8 cellular contexts compared by ENCODE assay signal in the genomic region with DNA sequence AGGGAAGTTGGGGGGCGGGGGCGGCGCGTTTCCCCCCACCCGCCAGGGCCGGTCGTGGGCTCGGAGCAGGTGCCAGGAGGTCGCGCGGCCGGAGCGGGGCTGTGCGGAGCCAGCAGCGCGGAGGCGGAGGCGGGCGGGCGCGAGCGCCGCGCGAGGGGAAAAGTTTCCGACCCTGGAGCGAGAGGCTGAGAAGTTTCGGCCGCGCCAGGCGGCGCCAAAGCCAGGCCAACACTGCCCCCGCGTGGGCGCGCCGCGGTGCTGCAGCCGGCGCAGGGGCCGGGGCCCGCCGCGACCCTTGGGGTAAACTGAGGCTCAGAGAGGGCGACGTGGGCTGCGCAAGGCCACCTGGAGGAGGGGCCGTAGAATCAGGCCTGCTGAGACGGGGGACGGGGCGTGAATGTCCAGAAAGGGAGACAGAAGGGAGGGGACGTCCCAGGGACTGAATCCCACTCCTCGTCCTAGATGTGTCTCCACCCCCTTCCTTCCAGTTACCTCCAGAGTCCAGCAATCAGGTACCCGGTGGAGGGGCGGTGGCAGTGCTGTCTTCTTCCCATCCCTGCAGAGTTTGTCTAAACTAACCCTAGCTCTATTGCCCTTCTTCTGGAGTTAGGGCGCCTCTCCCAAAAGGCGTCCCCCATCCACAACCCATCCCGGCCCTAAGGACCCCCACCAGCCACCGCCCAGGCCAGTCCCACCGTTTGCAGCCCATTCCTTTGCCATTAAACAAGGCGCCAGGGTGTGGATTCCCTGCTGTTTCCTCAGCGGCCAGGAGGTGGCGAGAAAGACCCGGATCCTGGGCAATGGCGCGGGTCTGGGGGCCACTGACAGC. TPM values are rescaled to one million over a fixed set of nuclear protein-coding genes. Genes with fewer than 3 reads are reported as not detected.
DNase-seq lines count a peak whose midpoint lies in the region; ATAC-seq and TF ChIP-seq lines count a peak whose summit lies in the region.

No MANE protein-coding gene starts in this region.

- no peaks in the 10 kb centered on the region for H3K36me3 ChIP-seq in prostate gland
- no peaks in the 10 kb centered on the region for H3K36me3 ChIP-seq in vagina

- intact Hi-C loops in left cardiac atrium (cut with DNase I) (loop anchor here (1.0 to 10.0 kb wide), 5 partner anchors 276 to 472 kb away; partner anchors contain the start of gene IER5L (in 1 of the 2)), prostate gland (cut with DNase I) (loop anchor here (1.0 kb wide), 2 partner anchors 436 to 472 kb away; no protein-coding TSS in a partner anchor), vagina (cut with DNase I) (loop anchor here (1.0 to 2.0 kb wide), 3 partner anchors 41 to 472 kb away; no protein-coding TSS in a partner anchor)

- DNase-seq in 8988T (peak; percentile 95), GM13976 (ENCODE audit: low spot score) (peak; percentile 87), Kasumi-1 (lab: John Stamatoyannopoulos, UW) (peak; percentile 34 to 58), T-helper 17 cell (peak; percentile 62 to 66 (median 62)), amniotic epithelial cell (ENCODE audit: low read depth) (peak; percentile 42), left cardiac atrium (peak; percentile 82), prostate gland (ENCODE audit: low spot score) (peak; percentile 62), vagina (ENCODE audit: extremely low spot score in 2 of 2) (no peak)

- in situ Hi-C loops in GM13976 (cut with MboI; ENCODE audit: low sequenced_read_pairs, unreplicated experiment), result loop anchor here (10.0 kb wide), 1 partner anchor 476 kb away; no protein-coding TSS in a partner anchor

- H3K4me1 ChIP-seq in prostate gland (replicated peaks) (peaks cover 6% of the 10 kb centered on the region), vagina (peaks cover 52% of the 10 kb centered on the region)

- H3K4me1 Mint-ChIP-seq in T-helper 17 cell, result peaks cover 23% of the 10 kb centered on the region

- peak; percentile 96 for TF ChIP-seq CTCF in GM13976 (IDR thresholded peaks at IDR 0.05; ENCODE audit: borderline replicate concordance, control extremely low read depth, extremely low read depth, insufficient read depth, missing control alignments)
- peak; percentile 93 to 100 (median 98) for TF ChIP-seq CTCF in prostate gland (IDR thresholded peaks at IDR 0.05)
- TF ChIP-seq CTCF in vagina (IDR thresholded peaks at IDR 0.05), result peak; percentile 97 to 99 (median 98)

- H3K9me3 ChIP-seq in T-helper 17 cell (ENCODE audit: control insufficient read depth, low read length, poor library complexity, severe bottlenecking), result no peaks in the 10 kb centered on the region
- H3K9me3 ChIP-seq in prostate gland, result no peaks in the 10 kb centered on the region
- no peaks in the 10 kb centered on the region for H3K9me3 ChIP-seq in vagina

- H3K27me3 ChIP-seq in prostate gland (replicated peaks; ENCODE audit: insufficient read depth) (no peaks in the 10 kb centered on the region), vagina (no peaks in the 10 kb centered on the region)

- H3K27ac Mint-ChIP-seq in T-helper 17 cell, result peak overlapping the region; percentile 71

- ATAC-seq in T-helper 17 cell (peak; percentile 74), left cardiac atrium (peak; percentile 57 to 75)

- H3K27ac ChIP-seq in prostate gland, result peak overlapping the region; percentile 89 to 94
- peak overlapping the region; percentile 95 for H3K27ac ChIP-seq in vagina

- no peaks in the 10 kb centered on the region for H3K27me3 Mint-ChIP-seq in T-helper 17 cell

- peak; percentile 20 for TF ChIP-seq POLR2A in prostate gland (IDR thresholded peaks at IDR 0.05)
- TF ChIP-seq POLR2A in vagina (IDR thresholded peaks at IDR 0.05), result no peak

- peak overlapping the region; percentile 64 to 69 for H3K4me3 ChIP-seq in prostate gland
- peak overlapping the region; percentile 54 to 75 for H3K4me3 ChIP-seq in vagina

- H3K36me3 Mint-ChIP-seq in T-helper 17 cell (ENCODE audit: low read depth), result no peaks in the 10 kb centered on the region

- WGBS in prostate gland, result under 1% methylated on average over 66 of the region's 66 CpGs

- H3K4me3 Mint-ChIP-seq in T-helper 17 cell, result peak overlapping the region; percentile 96

RNA-seq across cellular contexts. Expression of gene C9orf50, which starts 10.2 kb away (rescaled TPM):
- total RNA-seq in T-helper 17 cell, result not detected
- total RNA-seq in left cardiac atrium, result not detected
- not detected for total RNA-seq in prostate gland
- total RNA-seq in vagina, result not detected

RNA-seq across cellular contexts. Expression of gene NTMT1, which starts 15.3 kb away (rescaled TPM):
- 10 to 100 TPM; 27.0 to 27.8 TPM for total RNA-seq in T-helper 17 cell
- total RNA-seq in left cardiac atrium, result 10 to 100 TPM; 43.4 to 53.8 TPM
- 10 to 100 TPM; 25.4 to 53.7 TPM for total RNA-seq in prostate gland
- total RNA-seq in vagina, result 15.5 TPM

RNA-seq across cellular contexts. Expression of gene ASB6, which starts 31.3 kb away (rescaled TPM):
- total RNA-seq in T-helper 17 cell, result 10 to 100 TPM; 21.9 to 28.7 TPM
- total RNA-seq in left cardiac atrium, result 10 to 100 TPM in 1 of 2 donors, 1 to 10 TPM in 1; 8.3 to 11.6 TPM
- total RNA-seq in prostate gland, result 10 to 100 TPM; 25.2 to 50.3 TPM
- total RNA-seq in vagina, result 18.9 TPM

RNA-seq across cellular contexts. Expression of gene PRRX2, which starts 54.8 kb away (rescaled TPM):
- not detected for total RNA-seq in T-helper 17 cell
- 1 to 10 TPM; 1.8 to 5.3 TPM for total RNA-seq in left cardiac atrium
- 10 to 100 TPM in 1 of 2 donors, 1 to 10 TPM in 1; 4.3 to 14.3 TPM for total RNA-seq in prostate gland
- total RNA-seq in vagina, result 43.7 TPM

Comparison
In these comparisons a context has a peak if more than half of its experiments do, and no peak if none do; other contexts are left out.
1. DNase-seq: peak in 8988T (single experiment), GM13976 (single experiment), Kasumi-1 (2 of 2), T-helper 17 cell (3 of 3), amniotic epithelial cell (single experiment), left cardiac atrium (single experiment) and prostate gland (single experiment); none in vagina (0 of 2).
2. Peak in every context shown above with its lines, with median percentiles within 50 percentile points of each other: CTCF ChIP-seq.